Comparison of ENCODE assay signal across 39 cellular contexts in genomic region chr10:70300461-70300860, GRCh38. TPM values are rescaled to one million over a fixed set of nuclear protein-coding genes. Genes with fewer than 3 reads are reported as not detected.
"Had no signal": no experiment of that assay in that cellular context is flagged by ENCODE, and none has a peak within 500 bp of the region (broad histone marks: within the 10 kb centered on the region; RNA-seq: fewer than 3 reads in every experiment).

No MANE protein-coding gene starts in this region.

- H3K9me3 ChIP-seq: adrenal gland, body of pancreas, esophagus muscularis mucosa, gastrocnemius medialis, heart left ventricle had no signal

- H3K36me3 Mint-ChIP-seq: activated CD4-positive, alpha-beta memory T cell treated with anti-CD3 and anti-CD28 coated beads for 36 hours; activated CD8-positive, alpha-beta memory T cell treated with anti-CD3 and anti-CD28 coated beads, Interleukin-2, amount 10 ng/mL, durations not matched to agents 7 days and 5 days; activated naive CD4-positive, alpha-beta T cell treated with anti-CD3 and anti-CD28 coated beads, Interleukin-2, amount 50 U/mL, for 24 hours; activated naive CD8-positive, alpha-beta T cell treated with anti-CD3 and anti-CD28 coated beads for 36 hours had no signal

- H3K27me3 ChIP-seq: adrenal gland, body of pancreas, cardiac muscle cell, esophagus muscularis mucosa, foreskin keratinocyte, gastrocnemius medialis, heart left ventricle had no signal

- H3K36me3 ChIP-seq: adrenal gland, cardiac muscle cell had no signal

- H3K4me1 ChIP-seq: foreskin keratinocyte had no signal

- H3K27ac Mint-ChIP-seq: activated B cell treated with CpG ODN at 0.5 μM for 24 hours; activated CD4-positive, alpha-beta memory T cell treated with anti-CD3 and anti-CD28 coated beads for 36 hours; activated CD8-positive, alpha-beta memory T cell treated with anti-CD3 and anti-CD28 coated beads, Interleukin-2, amount 10 ng/mL, durations not matched to agents 7 days and 5 days; activated CD8-positive, alpha-beta T cell treated with anti-CD3 and anti-CD28 coated beads, Interleukin-2, amount 10 ng/mL, durations not matched to agents 7 days and 5 days; activated naive CD4-positive, alpha-beta T cell treated with anti-CD3 and anti-CD28 coated beads for 36 hours; activated naive CD4-positive, alpha-beta T cell treated with anti-CD3 and anti-CD28 coated beads, Interleukin-2, amount 50 U/mL, for 24 hours; activated naive CD8-positive, alpha-beta T cell treated with anti-CD3 and anti-CD28 coated beads for 36 hours; activated naive CD8-positive, alpha-beta T cell treated with anti-CD3 and anti-CD28 coated beads, Interleukin-2, amount 50 U/mL, for 24 hours; activated T-helper 1 cell treated with anti-CD3 and anti-CD28 coated beads, Interleukin-12 subunit alpha, Interleukin-12 subunit beta, Interleukin-2, Interleukin-4 antibody, amounts not matched to agents 30 ng/mL and 10 ng/mL and 1 ng/mL, durations not matched to agents 14 hours and 24 hours and 36 hours; activated T-helper 2 cell treated with anti-CD3 and anti-CD28 coated beads, Interferon-gamma antibody, Interleukin-2, Interleukin-4, amounts not matched to agents 10 μg/mL and 5 μg/mL and 100 μg/mL, durations not matched to agents 14 hours and 24 hours and 36 hours; T-helper 17 cell; T-helper 2 cell treated with Interferon-gamma antibody and Interleukin-4, amounts not matched to agents 5 μg/mL and 100 μg/mL, for 36 hours had no signal

- H3K4me3 Mint-ChIP-seq: activated B cell treated with CpG ODN at 0.5 μM for 24 hours; activated CD4-positive, alpha-beta memory T cell treated with anti-CD3 and anti-CD28 coated beads for 36 hours; activated CD8-positive, alpha-beta memory T cell treated with anti-CD3 and anti-CD28 coated beads, Interleukin-2, amount 10 ng/mL, durations not matched to agents 7 days and 5 days; activated CD8-positive, alpha-beta T cell treated with anti-CD3 and anti-CD28 coated beads, Interleukin-2, amount 10 ng/mL, durations not matched to agents 7 days and 5 days; activated naive CD4-positive, alpha-beta T cell treated with anti-CD3 and anti-CD28 coated beads for 36 hours; activated naive CD4-positive, alpha-beta T cell treated with anti-CD3 and anti-CD28 coated beads, Interleukin-2, amount 50 U/mL, for 24 hours; activated naive CD8-positive, alpha-beta T cell treated with anti-CD3 and anti-CD28 coated beads for 36 hours; activated naive CD8-positive, alpha-beta T cell treated with anti-CD3 and anti-CD28 coated beads, Interleukin-2, amount 50 U/mL, for 24 hours; activated T-helper 1 cell treated with anti-CD3 and anti-CD28 coated beads, Interleukin-12 subunit alpha, Interleukin-12 subunit beta, Interleukin-2, Interleukin-4 antibody, amounts not matched to agents 30 ng/mL and 10 ng/mL and 1 ng/mL, durations not matched to agents 14 hours and 24 hours and 36 hours; central memory CD8-positive, alpha-beta T cell; effector memory CD8-positive, alpha-beta T cell; T-helper 17 cell; T-helper 2 cell treated with Interferon-gamma antibody and Interleukin-4, amounts not matched to agents 5 μg/mL and 100 μg/mL, for 36 hours had no signal

- H3K9me3 Mint-ChIP-seq: activated B cell treated with CpG ODN at 0.5 μM for 24 hours; activated CD4-positive, alpha-beta memory T cell treated with anti-CD3 and anti-CD28 coated beads for 36 hours; activated naive CD4-positive, alpha-beta T cell treated with anti-CD3 and anti-CD28 coated beads for 36 hours; activated naive CD4-positive, alpha-beta T cell treated with anti-CD3 and anti-CD28 coated beads, Interleukin-2, amount 50 U/mL, for 24 hours; activated naive CD8-positive, alpha-beta T cell treated with anti-CD3 and anti-CD28 coated beads for 36 hours; activated naive CD8-positive, alpha-beta T cell treated with anti-CD3 and anti-CD28 coated beads, Interleukin-2, amount 50 U/mL, for 24 hours; activated T-helper 1 cell treated with anti-CD3 and anti-CD28 coated beads, Interleukin-12 subunit alpha, Interleukin-12 subunit beta, Interleukin-2, Interleukin-4 antibody, amounts not matched to agents 30 ng/mL and 10 ng/mL and 1 ng/mL, durations not matched to agents 14 hours and 24 hours and 36 hours; activated T-helper 2 cell treated with anti-CD3 and anti-CD28 coated beads, Interferon-gamma antibody, Interleukin-2, Interleukin-4, amounts not matched to agents 10 μg/mL and 5 μg/mL and 100 μg/mL, durations not matched to agents 14 hours and 24 hours and 36 hours; central memory CD8-positive, alpha-beta T cell; effector memory CD8-positive, alpha-beta T cell; T-helper 2 cell treated with Interferon-gamma antibody and Interleukin-4, amounts not matched to agents 5 μg/mL and 100 μg/mL, for 36 hours had no signal

- H3K27me3 Mint-ChIP-seq: activated B cell treated with CpG ODN at 0.5 μM for 24 hours; activated CD4-positive, alpha-beta memory T cell treated with anti-CD3 and anti-CD28 coated beads for 36 hours; activated CD8-positive, alpha-beta memory T cell treated with anti-CD3 and anti-CD28 coated beads, Interleukin-2, amount 10 ng/mL, durations not matched to agents 7 days and 5 days; activated naive CD4-positive, alpha-beta T cell treated with anti-CD3 and anti-CD28 coated beads, Interleukin-2, amount 50 U/mL, for 24 hours; activated naive CD8-positive, alpha-beta T cell treated with anti-CD3 and anti-CD28 coated beads for 36 hours; activated naive CD8-positive, alpha-beta T cell treated with anti-CD3 and anti-CD28 coated beads, Interleukin-2, amount 50 U/mL, for 24 hours; central memory CD8-positive, alpha-beta T cell; effector memory CD8-positive, alpha-beta T cell; T-helper 17 cell had no signal

- DNase-seq: activated B cell treated with CpG ODN at 0.5 μM for 24 hours; activated CD4-positive, alpha-beta memory T cell treated with anti-CD3 and anti-CD28 coated beads for 36 hours; activated CD4-positive, alpha-beta T cell treated with anti-CD3 and anti-CD28 coated beads for 48 hours; activated CD4-positive, alpha-beta T cell treated with anti-CD3 and anti-CD28 coated beads, Interleukin-2, amount 50 U/mL, for 1 hour; activated CD8-positive, alpha-beta memory T cell treated with anti-CD3 and anti-CD28 coated beads, Interleukin-2, amount 10 ng/mL, durations not matched to agents 7 days and 5 days; activated CD8-positive, alpha-beta memory T cell treated with anti-CD3 and anti-CD28 coated beads, Interleukin-2, amount 50 U/mL, for 4 hours; activated CD8-positive, alpha-beta T cell treated with anti-CD3 and anti-CD28 coated beads, Interleukin-2, amount 10 ng/mL, durations not matched to agents 7 days and 5 days; activated effector memory CD4-positive, alpha-beta T cell treated with anti-CD3 and anti-CD28 coated beads, Interleukin-2, amount 50 U/mL, for 16 hours; activated naive CD4-positive, alpha-beta T cell treated with anti-CD3 and anti-CD28 coated beads for 36 hours; activated naive CD8-positive, alpha-beta T cell treated with anti-CD3 and anti-CD28 coated beads for 36 hours; activated naive CD8-positive, alpha-beta T cell treated with anti-CD3 and anti-CD28 coated beads, Interleukin-2, amount 50 U/mL, for 24 hours; activated T-cell treated with anti-CD3 and anti-CD28 coated beads, Interleukin-2, amount 50 U/mL, for 1 hour; activated T-cell treated with anti-CD3 and anti-CD28 coated beads, Interleukin-2, amount 50 U/mL, for 48 hours; adrenal gland; amygdala; aorta; body of pancreas; cortex of kidney; dermis blood vessel endothelial cell; effector CD4-positive, alpha-beta T cell; effector memory CD8-positive, alpha-beta T cell; erythroblast; foreskin keratinocyte; gastrocnemius medialis; glutamatergic neuron; heart left ventricle; T-helper 1 cell; T-helper 17 cell; T1000; WERI-Rb-1 had no signal

- ATAC-seq: activated CD4-positive, CD25-positive, alpha-beta regulatory T cell treated with anti-CD3 and anti-CD28 coated beads, Interleukin-2, amount 50 U/mL, for 24 hours; activated CD8-positive, alpha-beta memory T cell treated with anti-CD3 and anti-CD28 coated beads, Interleukin-2, amount 10 ng/mL, durations not matched to agents 7 days and 5 days; activated CD8-positive, alpha-beta T cell treated with anti-CD3 and anti-CD28 coated beads, Interleukin-2, amount 10 ng/mL, durations not matched to agents 7 days and 5 days; activated naive CD8-positive, alpha-beta T cell treated with anti-CD3 and anti-CD28 coated beads, Interleukin-2, amount 50 U/mL, for 24 hours; body of pancreas; effector memory CD8-positive, alpha-beta T cell; foreskin keratinocyte; gastrocnemius medialis; heart left ventricle; T-helper 17 cell had no signal

- H3K4me3 ChIP-seq: adrenal gland, body of pancreas, cardiac muscle cell, esophagus muscularis mucosa, gastrocnemius medialis, heart left ventricle had no signal

- H3K27ac ChIP-seq: adrenal gland, body of pancreas, cardiac muscle cell, esophagus muscularis mucosa, foreskin keratinocyte, gastrocnemius medialis, heart left ventricle, WERI-Rb-1 had no signal

- H3K4me1 Mint-ChIP-seq: activated CD8-positive, alpha-beta memory T cell treated with anti-CD3 and anti-CD28 coated beads, Interleukin-2, amount 10 ng/mL, durations not matched to agents 7 days and 5 days; activated naive CD4-positive, alpha-beta T cell treated with anti-CD3 and anti-CD28 coated beads, Interleukin-2, amount 50 U/mL, for 24 hours; activated naive CD8-positive, alpha-beta T cell treated with anti-CD3 and anti-CD28 coated beads for 36 hours; activated naive CD8-positive, alpha-beta T cell treated with anti-CD3 and anti-CD28 coated beads, Interleukin-2, amount 50 U/mL, for 24 hours; central memory CD8-positive, alpha-beta T cell had no signal

RNA-seq across cellular contexts. Expression of gene NPFFR1, which starts 16.7 kb away (rescaled TPM):
- total RNA-seq: activated B cell treated with CpG ODN at 0.5 μM for 24 hours; activated CD8-positive, alpha-beta memory T cell treated with anti-CD3 and anti-CD28 coated beads for 36 hours; activated CD8-positive, alpha-beta memory T cell treated with anti-CD3 and anti-CD28 coated beads, Interleukin-2, amount 10 ng/mL, durations not matched to agents 7 days and 5 days; activated CD8-positive, alpha-beta T cell treated with anti-CD3 and anti-CD28 coated beads, Interleukin-2, amount 10 ng/mL, durations not matched to agents 7 days and 5 days; activated naive CD4-positive, alpha-beta T cell treated with anti-CD3 and anti-CD28 coated beads for 36 hours; activated naive CD8-positive, alpha-beta T cell treated with anti-CD3 and anti-CD28 coated beads for 36 hours; activated T-helper 1 cell treated with anti-CD3 and anti-CD28 coated beads, Interleukin-12 subunit alpha, Interleukin-12 subunit beta, Interleukin-2, Interleukin-4 antibody, amounts not matched to agents 30 ng/mL and 10 ng/mL and 1 ng/mL, durations not matched to agents 14 hours and 24 hours and 36 hours; activated T-helper 2 cell treated with anti-CD3 and anti-CD28 coated beads, Interferon-gamma antibody, Interleukin-2, Interleukin-4, amounts not matched to agents 10 μg/mL and 5 μg/mL and 100 μg/mL, durations not matched to agents 14 hours and 24 hours and 36 hours; body of pancreas; cardiac muscle cell; dermis blood vessel endothelial cell; esophagus muscularis mucosa; foreskin keratinocyte; T-helper 17 cell had no signal
